ENCODE assay signal across 8 cellular contexts in the genomic region with DNA sequence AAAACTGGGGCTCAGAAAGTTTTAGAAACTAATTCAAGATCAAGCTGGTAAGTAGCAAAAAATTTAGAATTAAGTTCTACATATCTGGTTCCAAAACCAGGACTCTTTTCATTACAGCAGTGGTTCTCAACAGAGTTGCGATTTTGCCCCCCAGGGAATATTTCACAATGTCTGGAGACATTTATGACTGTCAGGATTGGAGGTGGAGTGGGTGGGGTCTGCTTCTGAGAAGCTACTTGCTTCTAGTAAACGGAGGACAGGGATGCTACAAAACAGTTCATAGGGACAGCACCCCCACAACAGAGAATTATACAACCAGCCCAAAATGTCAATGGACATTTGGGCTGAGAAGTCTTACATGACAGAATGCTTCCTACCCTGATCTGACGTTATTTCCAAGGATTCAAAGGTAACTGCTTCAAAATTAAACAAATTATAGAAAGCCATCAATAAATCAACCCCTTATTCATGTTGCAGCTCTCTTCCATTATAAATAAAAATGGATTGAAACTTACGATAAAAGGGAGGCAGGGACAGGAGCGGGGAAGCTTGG. TPM values are rescaled to one million over a fixed set of nuclear protein-coding genes. Genes with fewer than 3 reads are reported as not detected.
DNase-seq lines count a peak whose midpoint lies in the region; ATAC-seq and TF ChIP-seq lines count a peak whose summit lies in the region.

No MANE protein-coding gene starts in this region.

- no peak for TF ChIP-seq POLR2A in esophagus squamous epithelium (IDR thresholded peaks at IDR 0.05)
- no peak for TF ChIP-seq POLR2A in ovary (IDR thresholded peaks at IDR 0.05)

- peaks cover 0 to 3% (median 0%) of the 10 kb centered on the region in 4 donors for H3K27me3 ChIP-seq in esophagus squamous epithelium
- no peaks in the 10 kb centered on the region for H3K27me3 ChIP-seq in ovary

- H3K36me3 ChIP-seq in esophagus squamous epithelium (no peaks in the 10 kb centered on the region), ovary (no peaks in the 10 kb centered on the region)

- intact Hi-C loops in esophagus squamous epithelium (cut with DNase I), result loop anchor here (5.0 to 10.0 kb wide), 2 partner anchors 197 to 370 kb away; no protein-coding TSS in a partner anchor
- intact Hi-C loops in ovary (cut with DNase I), result loop anchor here in 3 of 4 donors (10.0 kb wide), 2 partner anchors 170 to 190 kb away; a partner anchor contains a TSS

- TF ChIP-seq CTCF in esophagus squamous epithelium (IDR thresholded peaks at IDR 0.05), result no peak
- TF ChIP-seq CTCF in ovary (IDR thresholded peaks at IDR 0.05), result no peak

- peak; percentile 3 for ATAC-seq in GM21528 (IDR thresholded peaks at IDR 0.05; ENCODE audit: low FRiP score, unreplicated experiment)
- no peak for ATAC-seq in HG02623 (IDR thresholded peaks at IDR 0.05; ENCODE audit: unreplicated experiment)
- no peak for ATAC-seq in HG02610 (IDR thresholded peaks at IDR 0.05; ENCODE audit: unreplicated experiment)

- TF ChIP-seq EP300 in ovary (IDR thresholded peaks at IDR 0.05), result no peak

- H3K9me3 ChIP-seq in esophagus squamous epithelium (no peaks in the 10 kb centered on the region), ovary (no peaks in the 10 kb centered on the region)

- H3K4me3 ChIP-seq in esophagus squamous epithelium (peak overlapping the region; percentile 69 to 89 (median 74)), ovary (peak overlapping the region; percentile 53)

- H3K4me1 ChIP-seq in esophagus squamous epithelium (peaks cover 0 to 22% (median 7%) of the 10 kb centered on the region in 3 donors), ovary (ENCODE audit: insufficient read depth) (peaks cover 2% of the 10 kb centered on the region)

- DNase-seq in SK-N-DZ (ENCODE audit: low spot score), result peak; percentile 2
- DNase-seq in esophagus squamous epithelium (lab: John Stamatoyannopoulos, UW), result no peak
- DNase-seq in ovary, result peak in 2 of 5 donors; percentile 11 to 41
- no peak for DNase-seq in ecto neural progenitor cell (ENCODE audit: low spot score)
- DNase-seq in D341Med (ENCODE audit: low spot score), result no peak

- 5 to 6% methylated on average over 5 of the region's 5 CpGs for WGBS in esophagus squamous epithelium, 2 donors
- 6 to 8% (median 7%) methylated on average over 5 of the region's 5 CpGs for WGBS in ovary, 3 donors

- peak overlapping the region; percentile 77 to 86 (median 84) for H3K27ac ChIP-seq in esophagus squamous epithelium
- H3K27ac ChIP-seq in ovary, result peak overlapping the region; percentile 80 to 81

RNA-seq across cellular contexts. Expression of a gene that starts 0.7 kb away (rescaled TPM):
- polyA plus RNA-seq in SK-N-DZ (2014; cell fraction: cytosol; rRNA removed), result 7.8 and 12.1 TPM in 2 replicates
- polyA plus RNA-seq in SK-N-DZ (2014; cell fraction: nucleus; rRNA removed), result 9.0 and 11.5 TPM in 2 replicates
- total RNA-seq in esophagus squamous epithelium, result 10 to 100 TPM in 2 of 4 donors, 1 to 10 TPM in 2; 2.2 to 15.2 (median 7.2) TPM
- 10 to 100 TPM; 20.3 to 56.0 (median 30.1) TPM for total RNA-seq in ovary
- 10 to 100 TPM; 14.3 to 21.8 TPM for polyA plus RNA-seq in ovary
